Comparison of ENCODE assay signal across 26 cellular contexts in the genomic region with DNA sequence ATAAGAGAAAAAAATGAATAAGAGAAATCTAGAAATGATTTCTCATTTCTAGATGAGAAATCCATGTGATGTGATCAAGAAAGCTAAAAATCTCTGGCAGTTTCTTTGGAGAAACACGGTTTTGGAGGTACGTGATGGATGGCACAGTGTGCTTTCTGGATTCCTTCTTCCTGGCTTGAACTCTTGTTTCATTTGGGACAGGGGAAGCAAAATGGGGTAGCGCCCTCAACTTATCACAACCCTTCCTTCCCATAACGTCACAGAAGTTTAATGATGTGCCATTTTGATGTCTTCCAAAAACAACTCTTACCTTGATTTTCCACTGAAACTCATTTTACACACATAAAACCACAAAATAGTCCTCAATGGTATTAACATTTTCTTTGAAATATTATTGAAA.
"Had no signal": no experiment of that assay in that cellular context is flagged by ENCODE, and none has a peak within 500 bp of the region (broad histone marks: within the 10 kb centered on the region; RNA-seq: fewer than 3 reads in every experiment).

No MANE protein-coding gene starts in this region.

- DNase-seq: stimulated activated CD4-positive, alpha-beta T cell treated with anti-CD3 and anti-CD28 coated beads, Interleukin-2, amount 100 ng/mL, for 48 hours; stimulated activated CD4-positive, alpha-beta T cell treated with anti-CD3 and anti-CD28 coated beads, Interleukin-4, amount 100 ng/mL, for 1 hour; stimulated activated CD4-positive, alpha-beta T cell treated with anti-CD3 and anti-CD28 coated beads, Interleukin-4, amount 100 ng/mL, for 24 hours; stimulated activated CD4-positive, alpha-beta T cell treated with anti-CD3 and anti-CD28 coated beads, Interleukin-4, amount 100 ng/mL, for 4 hours; stimulated activated CD8-positive, alpha-beta memory T cell treated with anti-CD3 and anti-CD28 coated beads, Interleukin-4, amount 100 ng/mL, for 48 hours; stimulated activated naive B cell treated with anti-CD40 and anti-IgM and Interleukin-4, amounts not matched to agents 10 μg/mL and 1 μg/mL and 100 μg/mL, for 72 hours; stimulated activated naive CD4-positive, alpha-beta T cell; stimulated activated naive CD4-positive, alpha-beta T cell treated with Interleukin-2 at 50 U/mL for 16 hours; stimulated activated naive CD8-positive, alpha-beta T cell treated with anti-CD3 and anti-CD28 coated beads, Interleukin-15, amount 100 ng/mL, for 72 hours; stimulated activated naive CD8-positive, alpha-beta T cell treated with anti-CD3 and anti-CD28 coated beads, Interleukin-15, Interleukin-2, amounts not matched to agents 100 U/mL and 50 U/mL, for 24 hours; stomach; substantia nigra; testis; thyroid gland; tibial artery; transverse colon; trophoblast cell; upper lobe of left lung; upper lobe of right lung; uterus had no signal

- H3K36me3 ChIP-seq: stomach, suprapubic skin, thoracic aorta, thyroid gland, tibial artery, tibial nerve, transverse colon, upper lobe of left lung, upper lobe of right lung, uterus, vagina had no signal

- H3K9me3 ChIP-seq: stomach, suprapubic skin, testis, thoracic aorta, thyroid gland, tibial artery, tibial nerve, transverse colon, upper lobe of left lung, upper lobe of right lung, uterus, vagina had no signal

- ATAC-seq: stimulated activated effector memory CD8-positive, alpha-beta T cell treated with anti-CD3 and anti-CD28 coated beads, Interleukin-12 subunit alpha, Interleukin-12 subunit beta, amount 100 ng/mL, for 72 hours; stimulated activated memory B cell treated with anti-CD40 and anti-IgM and Interleukin-4, amounts not matched to agents 10 μg/mL and 1 μg/mL and 100 μg/mL, for 72 hours; stimulated activated naive B cell treated with anti-CD40 and anti-IgM and Interleukin-4, amounts not matched to agents 10 μg/mL and 1 μg/mL and 100 μg/mL, for 72 hours; stimulated activated naive CD8-positive, alpha-beta T cell treated with anti-CD3 and anti-CD28 coated beads, Interleukin-15, amount 100 ng/mL, for 72 hours; stimulated activated naive CD8-positive, alpha-beta T cell treated with anti-CD3 and anti-CD28 coated beads, Interleukin-15, Interleukin-2, amounts not matched to agents 100 U/mL and 50 U/mL, for 24 hours; upper lobe of right lung had no signal

- H3K27ac ChIP-seq: stomach, suprapubic skin, testis, thoracic aorta, thyroid gland, tibial artery, tibial nerve, transverse colon, upper lobe of left lung, upper lobe of right lung, uterus, vagina had no signal

- H3K4me1 ChIP-seq: stomach, suprapubic skin, testis, thyroid gland, tibial artery, tibial nerve, transverse colon, upper lobe of left lung, upper lobe of right lung, uterus, vagina had no signal

- H3K27me3 ChIP-seq: stomach, suprapubic skin, testis, thyroid gland, tibial artery, tibial nerve, transverse colon, upper lobe of left lung, upper lobe of right lung, uterus, vagina had no signal

- H3K4me3 ChIP-seq: stomach, suprapubic skin, testis, thoracic aorta, thyroid gland, tibial artery, tibial nerve, transverse colon, upper lobe of left lung, upper lobe of right lung, uterus, vagina had no signal
